ENCODE assay signal across 8 cellular contexts in genomic region chr3:164401440-164401839, GRCh38.
DNase-seq lines count a peak whose midpoint lies in the region; ATAC-seq, FAIRE-seq and TF ChIP-seq lines count a peak whose summit lies in the region.
"Not testable (repeated sequence)": the region's sequence is repeated elsewhere in the genome, so short reads cannot be mapped to it uniquely, and the experiment has no call there.

No MANE protein-coding gene starts in this region.

- not testable (repeated sequence) for TF ChIP-seq CTCF in MM.1S (IDR thresholded peaks at IDR 0.05; ENCODE audit: low read length); HepG2 (CRISPR knock-in tag; IDR thresholded peaks at IDR 0.05); nephron progenitor cell (IDR thresholded peaks at IDR 0.05); testis (IDR thresholded peaks at IDR 0.05)

- CTCF ChIA-PET in HepG2 (lab: Yijun Ruan, JAX; ENCODE audit: low intra/inter-chr PET ratio, low total read pairs) = not testable (repeated sequence)

- peak; percentile 73 for ATAC-seq in HepG2

- not testable (repeated sequence) for H3K4me1 Mint-ChIP-seq in nephron progenitor cell

- in situ Hi-C loops in ACHN (cut with HindIII; ENCODE audit: low pct_ligation_motif_present, low pct_unique_long_range_greater_than_20kb, low sequenced_read_pairs); HepG2 (cut with HindIII; ENCODE audit: extremely low pct_ligation_motif_present, low pct_unique_long_range_greater_than_20kb): not testable (repeated sequence)

- not testable (repeated sequence) for H3K27me3 ChIP-seq in MM.1S (replicated peaks; ENCODE audit: insufficient read depth, low read length); HepG2 (ENCODE audit: control insufficient read depth in 1 of 2, insufficient read depth in 2 of 2, low read length in 2 of 2); testis

- POLR2A ChIA-PET in HepG2 (lab: Yijun Ruan, JAX) = not testable (repeated sequence)

- not testable (repeated sequence) for H3K9me2 ChIP-seq in MM.1S (replicated peaks; ENCODE audit: insufficient read depth, low read length)

- not testable (repeated sequence) for H3K27me3 Mint-ChIP-seq in nephron progenitor cell (ENCODE audit: low read depth, poor library complexity)

- not testable (repeated sequence) for H3K27ac ChIP-seq in MM.1S (ENCODE audit: low read length); HepG2 (ENCODE audit: extremely low read length, insufficient read depth, low read length); testis

- TF ChIP-seq RAD21 in HepG2 (CRISPR knock-in tag; IDR thresholded peaks at IDR 0.05) = not testable (repeated sequence)

- not testable (repeated sequence) for TF ChIP-seq POLR2A in HepG2 (IDR thresholded peaks at IDR 0.05; ENCODE audit: insufficient read depth in 1 of 2, low read depth in 2 of 2, low read length in 2 of 2); testis (IDR thresholded peaks at IDR 0.05)

- H3K9me3 ChIP-seq in MM.1S (replicated peaks; ENCODE audit: insufficient read depth, low read length); HepG2 (ENCODE audit: low read length); testis: not testable (repeated sequence)

- H3F3A ChIP-seq in MM.1S (ENCODE audit: insufficient read depth, low read length) = not testable (repeated sequence)

- H3K36me3 Mint-ChIP-seq in nephron progenitor cell (ENCODE audit: low read depth) = not testable (repeated sequence)

- H3K9ac ChIP-seq in MM.1S (ENCODE audit: low read length); HepG2 (ENCODE audit: insufficient read depth, low read depth, low read length): not testable (repeated sequence)

- not testable (repeated sequence) for H3K9me3 Mint-ChIP-seq in nephron progenitor cell

- not testable (repeated sequence) for H3K4me3 Mint-ChIP-seq in nephron progenitor cell

- not testable (repeated sequence) for H3K4me2 ChIP-seq in MM.1S (ENCODE audit: low read depth, low read length); HepG2 (ENCODE audit: low read depth, low read length)

- DNase-seq in ACHN (peak; percentile 2), Daoy (ENCODE audit: low read depth) (peak; percentile 6), MM.1S (peak; percentile 2), NCI-H146 (lab: John Stamatoyannopoulos, UW) (peak; percentile 67), NCI-H146 treated with DMSO at 0.1 percent for 48 hours (lab: John Stamatoyannopoulos, UW; ENCODE audit: unreplicated experiment) (peak; percentile 24), HepG2 (ENCODE audit: low spot score) (peak; percentile 2), testis (peak; percentile 26)
- not testable (repeated sequence) for DNase-seq in nephron progenitor cell

- H3K4me1 ChIP-seq in MM.1S (ENCODE audit: low read length); HepG2 (ENCODE audit: insufficient read depth, low read length); testis: not testable (repeated sequence)

- 55% methylated on average over 4 of the region's 7 CpGs for WGBS in HepG2 (ENCODE audit: low lambda C conversion rate)
- 53 to 72% methylated on average over 4 to 7 of the region's 7 CpGs for WGBS in testis, 2 donors

- H3K36me3 ChIP-seq in MM.1S (replicated peaks; ENCODE audit: insufficient read depth, low read length); HepG2 (replicated peaks in 1 of 2; ENCODE audit: control insufficient read depth in 1 of 2, insufficient read depth in 2 of 2, low read length in 2 of 2); testis (ENCODE audit: low read depth, missing control alignments): not testable (repeated sequence)

- intact Hi-C loops in HepG2 (cut with micrococcal nuclease; ENCODE audit: unreplicated experiment); testis (cut with DNase I; ENCODE audit: low total_unique reads): not testable (repeated sequence)

- not testable (repeated sequence) for H3K79me2 ChIP-seq in MM.1S (ENCODE audit: low read length); HepG2 (ENCODE audit: insufficient read depth, low read length)

- not testable (repeated sequence) for H2AFZ ChIP-seq in MM.1S (ENCODE audit: low read length); HepG2 (ENCODE audit: low read length)

- not testable (repeated sequence) for TF ChIP-seq EP300 in HepG2 (IDR thresholded peaks at IDR 0.05; ENCODE audit: low read depth in 2 of 2, low read length in 2 of 2); HepG2 (CRISPR knock-in tag; IDR thresholded peaks at IDR 0.05; ENCODE audit: borderline replicate concordance)

- peak overlapping the region; percentile 77 for H3K27ac Mint-ChIP-seq in nephron progenitor cell

- not testable (repeated sequence) for BruUV-seq in HepG2 (replicated peaks; lab: Mats Ljungman, UMichigan)

- H3K4me3 ChIP-seq in MM.1S (ENCODE audit: low read length); HepG2 (replicated peaks in 1 of 3; ENCODE audit: insufficient read depth in 1 of 3, low read depth in 2 of 3, low read length in 3 of 3): not testable (repeated sequence)
- H3K4me3 ChIP-seq in testis = peak overlapping the region; percentile 13 to 38

- H4K20me1 ChIP-seq in MM.1S (ENCODE audit: insufficient read depth, low read length); HepG2 (ENCODE audit: insufficient read depth, low read length): not testable (repeated sequence)

- FAIRE-seq in HepG2 (lab: Jason Lieb, UNC) = not testable (repeated sequence)

TF ChIP-seq in HepG2, 621 proteins besides CTCF, POLR2A, EP300 and RAD21:
- TF ChIP-seq POGZ (CRISPR knock-in tag; IDR thresholded peaks at IDR 0.05) = peak; percentile 52; the same call in 1 of the 2 replicates
- peak; percentile 62 for TF ChIP-seq NFYC (CRISPR knock-in tag; IDR thresholded peaks at IDR 0.05)
- TF ChIP-seq ZMYM4 (CRISPR knock-in tag; IDR thresholded peaks at IDR 0.05) = 0 out of 2 replicates have a peak, but pooled peaks have one; percentile 32
- peak; percentile 69 for TF ChIP-seq NFYB (CRISPR knock-in tag; IDR thresholded peaks at IDR 0.05)
